In genomic region chr17:48555183-48555615, GRCh38 we compare ENCODE assay signal across 1 cellular context.
A peak's percentile ranks its signal among the peaks of the same experiment; 100 is the strongest.
TF ChIP-seq lines count a peak whose summit lies in the region.

No MANE protein-coding gene starts in this region.

TF ChIP-seq in K562, 482 proteins besides CTCF, POLR2A, EP300 and RAD21 (continued from another document and continues in another):
- TF ChIP-seq, protein P1, sequence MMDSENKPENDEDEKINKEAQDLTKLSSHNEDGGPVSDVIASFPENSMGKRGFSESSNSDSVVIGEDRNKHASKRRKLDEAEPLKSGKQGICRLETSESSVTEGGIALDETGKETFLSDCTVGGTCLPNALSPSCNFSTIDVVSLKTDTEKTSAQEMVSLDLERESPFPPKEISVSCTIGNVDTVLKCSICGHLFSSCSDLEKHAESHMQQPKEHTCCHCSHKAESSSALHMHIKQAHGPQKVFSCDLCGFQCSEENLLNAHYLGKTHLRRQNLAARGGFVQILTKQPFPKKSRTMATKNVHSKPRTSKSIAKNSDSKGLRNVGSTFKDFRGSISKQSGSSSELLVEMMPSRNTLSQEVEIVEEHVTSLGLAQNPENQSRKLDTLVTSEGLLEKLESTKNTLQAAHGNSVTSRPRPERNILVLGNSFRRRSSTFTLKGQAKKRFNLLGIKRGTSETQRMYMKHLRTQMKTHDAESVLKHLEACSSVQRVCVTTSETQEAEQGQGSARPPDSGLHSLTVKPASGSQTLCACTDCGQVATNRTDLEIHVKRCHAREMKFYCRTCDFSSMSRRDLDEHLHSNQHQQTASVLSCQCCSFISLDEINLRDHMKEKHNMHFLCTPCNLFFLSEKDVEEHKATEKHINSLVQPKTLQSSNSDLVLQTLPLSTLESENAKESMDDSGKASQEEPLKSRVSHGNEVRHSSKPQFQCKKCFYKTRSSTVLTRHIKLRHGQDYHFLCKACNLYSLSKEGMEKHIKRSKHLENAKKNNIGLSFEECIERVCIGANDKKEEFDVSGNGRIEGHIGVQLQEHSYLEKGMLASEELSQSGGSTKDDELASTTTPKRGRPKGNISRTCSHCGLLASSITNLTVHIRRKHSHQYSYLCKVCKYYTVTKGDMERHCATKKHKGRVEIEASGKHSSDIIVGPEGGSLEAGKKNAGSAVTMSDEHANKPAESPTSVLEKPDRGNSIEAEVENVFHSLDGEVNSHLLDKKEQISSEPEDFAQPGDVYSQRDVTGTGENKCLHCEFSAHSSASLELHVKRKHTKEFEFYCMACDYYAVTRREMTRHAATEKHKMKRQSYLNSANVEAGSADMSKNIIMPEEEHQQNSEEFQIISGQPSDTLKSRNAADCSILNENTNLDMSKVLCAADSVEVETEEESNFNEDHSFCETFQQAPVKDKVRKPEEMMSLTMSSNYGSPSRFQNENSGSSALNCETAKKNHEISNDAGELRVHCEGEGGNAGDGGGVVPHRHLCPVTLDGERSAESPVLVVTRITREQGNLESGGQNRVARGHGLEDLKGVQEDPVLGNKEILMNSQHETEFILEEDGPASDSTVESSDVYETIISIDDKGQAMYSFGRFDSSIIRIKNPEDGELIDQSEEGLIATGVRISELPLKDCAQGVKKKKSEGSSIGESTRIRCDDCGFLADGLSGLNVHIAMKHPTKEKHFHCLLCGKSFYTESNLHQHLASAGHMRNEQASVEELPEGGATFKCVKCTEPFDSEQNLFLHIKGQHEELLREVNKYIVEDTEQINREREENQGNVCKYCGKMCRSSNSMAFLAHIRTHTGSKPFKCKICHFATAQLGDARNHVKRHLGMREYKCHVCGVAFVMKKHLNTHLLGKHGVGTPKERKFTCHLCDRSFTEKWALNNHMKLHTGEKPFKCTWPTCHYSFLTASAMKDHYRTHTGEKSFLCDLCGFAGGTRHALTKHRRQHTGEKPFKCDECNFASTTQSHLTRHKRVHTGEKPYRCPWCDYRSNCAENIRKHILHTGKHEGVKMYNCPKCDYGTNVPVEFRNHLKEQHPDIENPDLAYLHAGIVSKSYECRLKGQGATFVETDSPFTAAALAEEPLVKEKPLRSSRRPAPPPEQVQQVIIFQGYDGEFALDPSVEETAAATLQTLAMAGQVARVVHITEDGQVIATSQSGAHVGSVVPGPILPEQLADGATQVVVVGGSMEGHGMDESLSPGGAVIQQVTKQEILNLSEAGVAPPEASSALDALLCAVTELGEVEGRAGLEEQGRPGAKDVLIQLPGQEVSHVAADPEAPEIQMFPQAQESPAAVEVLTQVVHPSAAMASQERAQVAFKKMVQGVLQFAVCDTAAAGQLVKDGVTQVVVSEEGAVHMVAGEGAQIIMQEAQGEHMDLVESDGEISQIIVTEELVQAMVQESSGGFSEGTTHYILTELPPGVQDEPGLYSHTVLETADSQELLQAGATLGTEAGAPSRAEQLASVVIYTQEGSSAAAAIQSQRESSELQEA (IDR thresholded peaks at IDR 0.05; ENCODE audit: low read depth): no peak
- TF ChIP-seq HIVEP1 (CRISPR knock-in tag; IDR thresholded peaks at IDR 0.05) (no peak), HEY1 (CRISPR knock-in tag; IDR thresholded peaks at IDR 0.05; ENCODE audit: borderline replicate concordance) (no peak), ZNF592 (IDR thresholded peaks at IDR 0.05) (no peak), ZNF668 (CRISPR knock-in tag; IDR thresholded peaks at IDR 0.05) (no peak), OTX1 (CRISPR knock-in tag; IDR thresholded peaks at IDR 0.05) (peak; percentile 83), POLR2B (IDR thresholded peaks at IDR 0.05; ENCODE audit: low read depth, partially characterized antibody) (peak; percentile 14), ZNF785 (CRISPR knock-in tag; IDR thresholded peaks at IDR 0.05) (no peak), ZNF324 (CRISPR knock-in tag; IDR thresholded peaks at IDR 0.05) (no peak), CEBPG (CRISPR knock-in tag; IDR thresholded peaks at IDR 0.05) (no peak), CEBPG (tag; conservative IDR thresholded peaks at IDR 0.05 in 1 of 2, IDR thresholded peaks at IDR 0.05 in 1 of 2) (no peak), CHD1 (IDR thresholded peaks at IDR 0.05; ENCODE audit: low read length) (no peak), TAL1 (IDR thresholded peaks at IDR 0.05) (peak; percentile 6; the same call in 1 of the 2 replicates), ZNF561 (CRISPR knock-in tag; conservative IDR thresholded peaks at IDR 0.05) (no peak), ZNF707 (CRISPR knock-in tag; conservative IDR thresholded peaks at IDR 0.05) (no peak), SMARCC2 (IDR thresholded peaks at IDR 0.05; ENCODE audit: low read depth) (no peak), SREBF2 (CRISPR knock-in tag; IDR thresholded peaks at IDR 0.05) (no peak), ZBTB1 (CRISPR knock-in tag; IDR thresholded peaks at IDR 0.05; ENCODE audit: borderline replicate concordance, low read depth) (no peak), PCBP1 (IDR thresholded peaks at IDR 0.05; ENCODE audit: low read depth, low read length, poor library complexity, severe bottlenecking) (no peak), BMI1 (IDR thresholded peaks at IDR 0.05; ENCODE audit: low read length) (no peak), ZFP1 (CRISPR knock-in tag; IDR thresholded peaks at IDR 0.05) (no peak), C11orf30 (IDR thresholded peaks at IDR 0.05; ENCODE audit: low read depth) (no peak), E2F3 (CRISPR knock-in tag; IDR thresholded peaks at IDR 0.05) (no peak), SP1 (CRISPR knock-in tag; IDR thresholded peaks at IDR 0.05) (peak; percentile 32; the same call in 1 of the 2 replicates), ESRRB (CRISPR knock-in tag; IDR thresholded peaks at IDR 0.05; ENCODE audit: borderline replicate concordance) (no peak), KDM2B (CRISPR knock-in tag; IDR thresholded peaks at IDR 0.05) (no peak)
- TF ChIP-seq, protein P2, sequence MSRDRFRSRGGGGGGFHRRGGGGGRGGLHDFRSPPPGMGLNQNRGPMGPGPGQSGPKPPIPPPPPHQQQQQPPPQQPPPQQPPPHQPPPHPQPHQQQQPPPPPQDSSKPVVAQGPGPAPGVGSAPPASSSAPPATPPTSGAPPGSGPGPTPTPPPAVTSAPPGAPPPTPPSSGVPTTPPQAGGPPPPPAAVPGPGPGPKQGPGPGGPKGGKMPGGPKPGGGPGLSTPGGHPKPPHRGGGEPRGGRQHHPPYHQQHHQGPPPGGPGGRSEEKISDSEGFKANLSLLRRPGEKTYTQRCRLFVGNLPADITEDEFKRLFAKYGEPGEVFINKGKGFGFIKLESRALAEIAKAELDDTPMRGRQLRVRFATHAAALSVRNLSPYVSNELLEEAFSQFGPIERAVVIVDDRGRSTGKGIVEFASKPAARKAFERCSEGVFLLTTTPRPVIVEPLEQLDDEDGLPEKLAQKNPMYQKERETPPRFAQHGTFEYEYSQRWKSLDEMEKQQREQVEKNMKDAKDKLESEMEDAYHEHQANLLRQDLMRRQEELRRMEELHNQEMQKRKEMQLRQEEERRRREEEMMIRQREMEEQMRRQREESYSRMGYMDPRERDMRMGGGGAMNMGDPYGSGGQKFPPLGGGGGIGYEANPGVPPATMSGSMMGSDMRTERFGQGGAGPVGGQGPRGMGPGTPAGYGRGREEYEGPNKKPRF (IDR thresholded peaks at IDR 0.05; ENCODE audit: low read depth, low read length): no peak
- TF ChIP-seq, protein P3, sequence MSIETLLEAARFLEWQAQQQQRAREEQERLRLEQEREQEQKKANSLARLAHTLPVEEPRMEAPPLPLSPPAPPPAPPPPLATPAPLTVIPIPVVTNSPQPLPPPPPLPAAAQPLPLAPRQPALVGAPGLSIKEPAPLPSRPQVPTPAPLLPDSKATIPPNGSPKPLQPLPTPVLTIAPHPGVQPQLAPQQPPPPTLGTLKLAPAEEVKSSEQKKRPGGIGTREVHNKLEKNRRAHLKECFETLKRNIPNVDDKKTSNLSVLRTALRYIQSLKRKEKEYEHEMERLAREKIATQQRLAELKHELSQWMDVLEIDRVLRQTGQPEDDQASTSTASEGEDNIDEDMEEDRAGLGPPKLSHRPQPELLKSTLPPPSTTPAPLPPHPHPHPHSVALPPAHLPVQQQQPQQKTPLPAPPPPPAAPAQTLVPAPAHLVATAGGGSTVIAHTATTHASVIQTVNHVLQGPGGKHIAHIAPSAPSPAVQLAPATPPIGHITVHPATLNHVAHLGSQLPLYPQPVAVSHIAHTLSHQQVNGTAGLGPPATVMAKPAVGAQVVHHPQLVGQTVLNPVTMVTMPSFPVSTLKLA (conservative IDR thresholded peaks at IDR 0.05): 0 out of 4 replicates have a peak, but pooled peaks of 1 of the 2 experiments have one; percentile 35
- TF ChIP-seq, protein P4, sequence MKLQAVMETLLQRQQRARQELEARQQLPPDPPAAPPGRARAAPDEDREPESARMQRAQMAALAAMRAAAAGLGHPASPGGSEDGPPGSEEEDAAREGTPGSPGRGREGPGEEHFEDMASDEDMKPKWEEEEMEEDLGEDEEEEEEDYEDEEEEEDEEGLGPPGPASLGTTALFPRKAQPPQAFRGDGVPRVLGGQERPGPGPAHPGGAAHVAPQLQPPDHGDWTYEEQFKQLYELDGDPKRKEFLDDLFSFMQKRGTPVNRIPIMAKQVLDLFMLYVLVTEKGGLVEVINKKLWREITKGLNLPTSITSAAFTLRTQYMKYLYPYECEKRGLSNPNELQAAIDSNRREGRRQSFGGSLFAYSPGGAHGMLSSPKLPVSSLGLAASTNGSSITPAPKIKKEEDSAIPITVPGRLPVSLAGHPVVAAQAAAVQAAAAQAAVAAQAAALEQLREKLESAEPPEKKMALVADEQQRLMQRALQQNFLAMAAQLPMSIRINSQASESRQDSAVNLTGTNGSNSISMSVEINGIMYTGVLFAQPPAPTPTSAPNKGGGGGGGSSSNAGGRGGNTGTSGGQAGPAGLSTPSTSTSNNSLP (IDR thresholded peaks at IDR 0.05; ENCODE audit: borderline replicate concordance, low read depth, low read length): peak; percentile 76; the same call in 1 of the 2 replicates
